Comparison of ENCODE assay signal across 35 cellular contexts in the genomic region with DNA sequence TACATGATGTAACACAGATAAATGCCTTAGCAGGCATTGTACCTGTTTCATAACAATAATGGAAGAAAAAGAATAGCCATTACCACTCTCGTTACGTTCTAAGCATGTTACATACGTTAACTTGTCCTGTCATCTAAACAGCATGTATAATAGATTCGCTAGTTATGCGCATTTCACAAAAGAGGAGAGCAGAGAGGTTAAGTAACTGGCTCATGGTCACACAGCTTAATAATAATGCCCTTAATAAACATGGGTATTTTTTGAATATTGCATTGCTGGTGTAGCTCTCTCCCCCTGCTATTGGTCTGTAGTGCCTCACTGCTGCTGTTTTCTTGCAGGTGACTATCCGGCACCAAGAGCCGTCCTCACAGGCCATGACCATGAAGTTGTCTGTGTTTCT.
"Had no signal": no experiment of that assay in that cellular context is flagged by ENCODE, and none has a peak within 500 bp of the region (broad histone marks: within the 10 kb centered on the region; RNA-seq: fewer than 3 reads in every experiment).

No MANE protein-coding gene starts in this region.

- H3K27me3 ChIP-seq: MG63 had no signal

- H3K36me3 ChIP-seq: MG63 had no signal

- H3K4me3 ChIP-seq: MG63 had no signal

- DNase-seq: Karpas-422, Kasumi-1, MG63, MM.1S, MV-4-11, NCI-H1048, NCI-H1092, NCI-H1092 treated with DMSO at 0.1 percent for 48 hours, NCI-H1105, NCI-H1105 treated with DMSO at 0.1 percent for 48 hours, NCI-H1417, NCI-H1417 treated with DMSO at 0.1 percent for 48 hours, NCI-H1436, NCI-H1436 treated with DMSO at 0.1 percent for 48 hours, NCI-H146, NCI-H1694, NCI-H1694 treated with DMSO at 0.1 percent for 48 hours, NCI-H187, NCI-H187 treated with DMSO at 0.1 percent for 48 hours, NCI-H1930, NCI-H2029, NCI-H2029 treated with DMSO at 0.1 percent for 48 hours, NCI-H2081, NCI-H2081 treated with DMSO at 0.1 percent for 48 hours, NCI-H2107, NCI-H2171, NCI-H2171 treated with DMSO at 0.1 percent for 48 hours, NCI-H2227 treated with DMSO at 0.1 percent for 48 hours, NCI-H226, NCI-H345, NCI-H446, NCI-H446 treated with DMSO at 0.1 percent for 48 hours, NCI-H510A, NCI-H510A treated with DMSO at 0.1 percent for 48 hours, NCI-H524 had no signal

- H3K9me3 ChIP-seq: MG63 had no signal
